ENCODE assay signal across 9 cellular contexts in genomic region chrX:51893931-51894696, GRCh38. TPM values are rescaled to one million over a fixed set of nuclear protein-coding genes. Genes with fewer than 3 reads are reported as not detected.
DNase-seq lines count a peak whose midpoint lies in the region; ATAC-seq, FAIRE-seq and TF ChIP-seq lines count a peak whose summit lies in the region.
"Had no signal": no experiment of that assay in that cellular context is flagged by ENCODE, and none has a peak within 500 bp of the region (broad histone marks: within the 10 kb centered on the region; RNA-seq: fewer than 3 reads in every experiment).

No MANE protein-coding gene starts in this region.

- peaks cover 12% of the 10 kb centered on the region for H3K36me3 Mint-ChIP-seq in activated CD4-positive, alpha-beta T cell treated with anti-CD3 and anti-CD28 coated beads for 36 hours (ENCODE audit: low read depth)

- no peak for TF ChIP-seq RAD21 in HepG2 (CRISPR knock-in tag; IDR thresholded peaks at IDR 0.05)

- H3K9me3 ChIP-seq in PC-9 (ENCODE audit: insufficient read depth, low read depth) (no peaks in the 10 kb centered on the region), HepG2 (ENCODE audit: low read length) (no peaks in the 10 kb centered on the region)

- TF ChIP-seq CTCF in PC-9 (conservative IDR thresholded peaks at IDR 0.05) (no peak), choroid plexus epithelial cell (conservative IDR thresholded peaks at IDR 0.05; ENCODE audit: low read depth, low read length) (no peak), HepG2 (CRISPR knock-in tag; IDR thresholded peaks at IDR 0.05) (no peak)

- H3K27me3 ChIP-seq in PC-9 (ENCODE audit: insufficient read depth, low read depth): no peaks in the 10 kb centered on the region
- no peaks in the 10 kb centered on the region; a peak in 1 of 5 replicates for H3K27me3 ChIP-seq in HepG2 (ENCODE audit: control insufficient read depth in 1 of 2, insufficient read depth in 2 of 2, low read length in 2 of 2)

- peak overlapping the region; percentile 92 for H3K4me3 Mint-ChIP-seq in activated CD4-positive, alpha-beta T cell treated with anti-CD3 and anti-CD28 coated beads for 36 hours

- H2AFZ ChIP-seq in PC-9 (peak overlapping the region; percentile 79), HepG2 (ENCODE audit: low read length) (no peak overlapping the region)

- H3K4me2 ChIP-seq in PC-9 (peak overlapping the region; percentile 86), HepG2 (ENCODE audit: low read depth, low read length) (peak overlapping the region; percentile 93)

- H3K27me3 Mint-ChIP-seq in activated CD4-positive, alpha-beta T cell treated with anti-CD3 and anti-CD28 coated beads for 36 hours: no peaks in the 10 kb centered on the region

- intact Hi-C loops in activated CD4-positive, alpha-beta T cell treated with anti-CD3 and anti-CD28 coated beads for 36 hours (cut with DNase I, micrococcal nuclease): loop anchor here in 1 of 2 experiments (2.0 to 10.0 kb wide), 3 partner anchors 91 to 1103 kb away; partner anchors contain the start of gene NUDT11
- intact Hi-C loops in PC-9 (cut with micrococcal nuclease; ENCODE audit: unreplicated experiment): no loop called here
- intact Hi-C loops in HepG2 (cut with micrococcal nuclease; ENCODE audit: unreplicated experiment): no loop called here

- no peaks in the 10 kb centered on the region for H3K9me3 Mint-ChIP-seq in activated CD4-positive, alpha-beta T cell treated with anti-CD3 and anti-CD28 coated beads for 36 hours (ENCODE audit: low read depth)

- peak; percentile 12 for FAIRE-seq in HepG2 (lab: Jason Lieb, UNC)

- peak overlapping the region; percentile 64 for H3K4me3 ChIP-seq in PC-9
- peak overlapping the region; percentile 74 for H3K4me3 ChIP-seq in choroid plexus epithelial cell (ENCODE audit: low read depth, low read length)
- H3K4me3 ChIP-seq in HepG2 (replicated peaks in 1 of 3; ENCODE audit: insufficient read depth in 1 of 3, low read depth in 2 of 3, low read length in 3 of 3): peak overlapping the region; percentile 74 to 84 (median 84)

- H3K79me2 ChIP-seq in PC-9 (ENCODE audit: low read depth) (no peaks in the 10 kb centered on the region), HepG2 (ENCODE audit: insufficient read depth, low read length) (peaks cover 32% of the 10 kb centered on the region)

- POLR2A ChIA-PET in activated CD4-positive, alpha-beta T cell treated with anti-CD3 and anti-CD28 coated beads for 36 hours (lab: Charles Lee): no interaction called here
- POLR2A ChIA-PET in PC-9 (lab: Charles Lee; ENCODE audit: unreplicated experiment) (interaction anchor here (0.5 kb wide), 2 partner anchors 383 to 976 kb away, joined by 5 to 7 read pairs; no protein-coding TSS in a partner anchor), HepG2 (lab: Yijun Ruan, JAX) (interaction anchor here (1.0 to 1.1 kb wide), 2 partner anchors 8 to 10 kb away, joined by 4 to 6 read pairs; no protein-coding TSS in a partner anchor)

- peaks cover 19% of the 10 kb centered on the region for H3K4me1 Mint-ChIP-seq in activated CD4-positive, alpha-beta T cell treated with anti-CD3 and anti-CD28 coated beads for 36 hours

- peak; percentile 18 for DNase-seq in activated CD4-positive, alpha-beta T cell treated with anti-CD3 and anti-CD28 coated beads for 36 hours
- DNase-seq in activated CD4-positive, alpha-beta T cell treated with anti-CD3 and anti-CD28 coated beads for 1 hour: no peak
- DNase-seq in PC-9 (peak in 1 of 2 experiments; percentile 8), choroid plexus epithelial cell (ENCODE audit: low read depth) (peak; percentile 40), HepG2 (ENCODE audit: low spot score) (no peak), substantia nigra (lab: John Stamatoyannopoulos, UW) (peak in 20 of 49 donors; percentile 2 to 40 (median 12)), GM19240 (ENCODE audit: insufficient read length, low spot score) (no peak)

- H3K27ac Mint-ChIP-seq in activated CD4-positive, alpha-beta T cell treated with anti-CD3 and anti-CD28 coated beads for 36 hours: peak overlapping the region; percentile 83

- no peak for ATAC-seq in activated CD4-positive, alpha-beta T cell treated with anti-CD3 and anti-CD28 coated beads for 36 hours
- ATAC-seq in HepG2: no peak
- ATAC-seq in HG03280 (IDR thresholded peaks at IDR 0.05; ENCODE audit: unreplicated experiment): no peak

- H3K4me1 ChIP-seq in PC-9 (replicated peaks; ENCODE audit: insufficient read depth) (no peaks in the 10 kb centered on the region), HepG2 (ENCODE audit: insufficient read depth, low read length) (peaks cover 60% of the 10 kb centered on the region)

- CTCF ChIA-PET in activated CD4-positive, alpha-beta T cell treated with anti-CD3 and anti-CD28 coated beads for 36 hours (lab: Charles Lee): interaction anchor here (0.6 kb wide), 1 partner anchor 730 kb away, joined by 4 read pairs; no protein-coding TSS in a partner anchor
- CTCF ChIA-PET in PC-9 (lab: Charles Lee): interaction anchor here (0.6 kb wide), 1 partner anchor 1206 kb away, joined by 4 read pairs; no protein-coding TSS in a partner anchor
- CTCF ChIA-PET in HepG2 (lab: Yijun Ruan, JAX; ENCODE audit: low intra/inter-chr PET ratio, low total read pairs): no interaction called here

- no peaks in the 10 kb centered on the region for H3K9me2 ChIP-seq in PC-9 (ENCODE audit: insufficient read depth)

- H4K20me1 ChIP-seq in PC-9 (ENCODE audit: insufficient read depth): no peaks in the 10 kb centered on the region
- H4K20me1 ChIP-seq in HepG2 (ENCODE audit: insufficient read depth, low read length): peaks cover 20% of the 10 kb centered on the region; the same call in 1 of the 2 replicates

- TF ChIP-seq POLR2A in HepG2 (IDR thresholded peaks at IDR 0.05; ENCODE audit: insufficient read depth in 1 of 2, low read depth in 2 of 2, low read length in 2 of 2): no peak

- BruUV-seq in PC-9 (replicated peaks; lab: Mats Ljungman, UMichigan): TSS peak; percentile 55
- BruUV-seq in HepG2 (replicated peaks; lab: Mats Ljungman, UMichigan): TSS peak; percentile 60

- in situ Hi-C loops in HepG2 (cut with HindIII; ENCODE audit: extremely low pct_ligation_motif_present, low pct_unique_long_range_greater_than_20kb): no loop called here

- H3K36me3 ChIP-seq in PC-9 (ENCODE audit: low read depth): no peaks in the 10 kb centered on the region
- peaks cover 3 to 17% of the 10 kb centered on the region in 2 experiments; a peak in 2 of 5 replicates for H3K36me3 ChIP-seq in HepG2 (replicated peaks in 1 of 2; ENCODE audit: control insufficient read depth in 1 of 2, insufficient read depth in 2 of 2, low read length in 2 of 2)

- H3F3A ChIP-seq in PC-9 (ENCODE audit: insufficient read depth, low read depth): no peaks in the 10 kb centered on the region

- TF ChIP-seq EP300 in HepG2 (IDR thresholded peaks at IDR 0.05; ENCODE audit: low read depth in 2 of 2, low read length in 2 of 2) (no peak), HepG2 (CRISPR knock-in tag; IDR thresholded peaks at IDR 0.05; ENCODE audit: borderline replicate concordance) (no peak)

- WGBS in HepG2 (ENCODE audit: low lambda C conversion rate): 1% methylated on average over 19 of the region's 32 CpGs

- H3K27ac ChIP-seq in PC-9 (no peak overlapping the region), HepG2 (ENCODE audit: extremely low read length, insufficient read depth, low read length) (peak overlapping the region; percentile 65), substantia nigra (ENCODE audit: low read depth, low read length, poor library complexity, severe bottlenecking) (peak overlapping the region; percentile 49)
- H3K27ac ChIP-seq: epithelial cell of prostate had no signal

- H3K9ac ChIP-seq in HepG2 (ENCODE audit: insufficient read depth, low read depth, low read length): peak overlapping the region; percentile 93

RNA-seq across cellular contexts. Expression of gene MAGED1, which starts 0.7 kb away (rescaled TPM):
- total RNA-seq in activated CD4-positive, alpha-beta T cell treated with anti-CD3 and anti-CD28 coated beads for 36 hours: 10 to 100 TPM; 46.8 to 55.4 TPM
- total RNA-seq in PC-9 (2021) (118 and 143 TPM in 2 replicates), HepG2 (2016; rRNA removed; fragmentation: Illumina TruSeq; extraction: Trizol) (105 and 145 TPM in 2 replicates)
- total RNA-seq in HepG2 (2016; cell fraction: cytosol; rRNA removed; fragmentation: Illumina TruSeq; extraction: Trizol; ENCODE audit: low read depth): 12.9 and 14.8 TPM in 2 replicates
- total RNA-seq in HepG2 (2016; cell fraction: insoluble cytoplasmic fraction; rRNA removed; fragmentation: Illumina TruSeq; extraction: Trizol): 106 and 134 TPM in 2 replicates
- total RNA-seq in HepG2 (2016; cell fraction: membrane; rRNA removed; fragmentation: Illumina TruSeq; extraction: Trizol): 36.5 and 39.6 TPM in 2 replicates
- total RNA-seq in HepG2 (2016; cell fraction: nucleus; rRNA removed; fragmentation: Illumina TruSeq; extraction: Trizol): 105 and 128 TPM in 2 replicates
- polyA plus RNA-seq in HepG2 (2011; rRNA removed): 123 and 137 TPM in 2 replicates
- polyA plus RNA-seq in HepG2 (2011; cell fraction: cytosol; rRNA removed): 89.4 and 95.1 TPM in 2 replicates
- polyA plus RNA-seq in HepG2 (2011; cell fraction: nucleus; rRNA removed): 126 and 163 TPM in 2 replicates
- 105 and 149 TPM in 2 replicates for polyA plus RNA-seq in HepG2 (2012)
- 16.3 and 18.0 TPM in 2 replicates for polyA plus RNA-seq in HepG2 (2016; cell fraction: cytosol; fragmentation: Illumina TruSeq; extraction: Trizol; ENCODE audit: low read depth)
- polyA plus RNA-seq in HepG2 (2016; cell fraction: insoluble cytoplasmic fraction; fragmentation: Illumina TruSeq; extraction: Trizol; ENCODE audit: low read depth): 183 and 230 TPM in 2 replicates
- 23.3 and 27.1 TPM in 2 replicates for polyA plus RNA-seq in HepG2 (2016; cell fraction: membrane; fragmentation: Illumina TruSeq; extraction: Trizol; ENCODE audit: low read depth)
- polyA plus RNA-seq in HepG2 (2016; cell fraction: nucleus; fragmentation: Illumina TruSeq; extraction: Trizol; ENCODE audit: insufficient read depth, low read depth): 196 and 206 TPM in 2 replicates
- polyA minus RNA-seq in HepG2 (2011; rRNA and poly(A)+ RNA removed; ENCODE audit: low replicate concordance): 0.09 and 126 TPM in 2 replicates
- 147 and 152 TPM in 2 replicates for polyA minus RNA-seq in HepG2 (2011; cell fraction: cytosol; rRNA and poly(A)+ RNA removed)
- polyA minus RNA-seq in HepG2 (2011; cell fraction: nucleus; rRNA and poly(A)+ RNA removed): 48.2 and 49.1 TPM in 2 replicates

Comparison
In these comparisons a context has a peak if more than half of its experiments do, and no peak if none do; other contexts are left out.
1. DNase-seq: peak in activated CD4-positive, alpha-beta T cell treated with anti-CD3 and anti-CD28 coated beads for 36 hours (single experiment) and choroid plexus epithelial cell (single experiment); none in activated CD4-positive, alpha-beta T cell treated with anti-CD3 and anti-CD28 coated beads for 1 hour (single experiment), HepG2 (single experiment) and GM19240 (single experiment).
2. Peak in every context shown above with its lines, with median percentiles within 50 percentile points of each other: H3K4me3 ChIP-seq.